Comparison of ENCODE assay signal across 1 cellular context in the genomic region with DNA sequence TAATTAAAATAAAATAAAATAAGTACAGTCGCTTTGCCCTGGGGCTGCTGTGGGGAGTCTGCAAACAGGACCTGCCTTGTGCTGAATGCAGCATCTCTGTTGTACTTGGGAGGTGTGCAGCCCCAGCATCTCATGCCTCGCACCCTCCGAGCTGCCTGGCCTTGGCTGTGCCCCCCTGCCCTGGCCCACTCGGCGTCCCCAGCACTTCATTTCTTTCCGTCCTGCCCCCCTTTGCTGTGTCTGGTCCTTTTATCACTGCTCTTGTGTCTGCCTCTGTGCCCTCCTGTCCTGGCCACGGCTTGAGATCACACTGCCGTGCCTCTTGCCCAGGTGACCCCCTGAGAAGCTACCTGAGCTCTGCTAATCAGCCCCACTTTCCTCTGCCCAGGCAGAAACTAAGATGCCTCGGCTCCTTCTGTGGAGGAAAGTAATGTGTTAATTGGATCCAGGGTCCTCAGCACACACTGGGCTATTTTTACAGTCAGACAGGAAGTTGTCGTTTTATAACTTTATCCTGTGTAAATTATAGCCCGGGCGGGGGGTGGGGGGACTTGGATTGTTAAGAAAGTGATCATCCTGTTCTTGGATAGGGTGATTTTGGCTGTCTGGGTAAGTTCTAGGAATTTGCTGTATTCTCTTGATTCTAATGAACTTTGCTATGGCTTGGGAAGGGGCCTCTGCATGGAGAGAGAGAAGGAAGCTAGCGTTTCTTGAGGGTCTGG.
TF ChIP-seq lines count a peak whose summit lies in the region.

No MANE protein-coding gene starts in this region.

TF ChIP-seq in SK-N-SH, 30 proteins besides CTCF, POLR2A, EP300 and RAD21:
- no peak for TF ChIP-seq NFIC (IDR thresholded peaks at IDR 0.05; ENCODE audit: borderline replicate concordance)
- TF ChIP-seq CHD2 (IDR thresholded peaks at IDR 0.05; ENCODE audit: low read length, partially characterized antibody) = no peak
- TF ChIP-seq, protein P1, sequence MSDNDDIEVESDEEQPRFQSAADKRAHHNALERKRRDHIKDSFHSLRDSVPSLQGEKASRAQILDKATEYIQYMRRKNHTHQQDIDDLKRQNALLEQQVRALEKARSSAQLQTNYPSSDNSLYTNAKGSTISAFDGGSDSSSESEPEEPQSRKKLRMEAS (IDR thresholded peaks at IDR 0.05; ENCODE audit: low read depth) = no peak
